Comparison of ENCODE assay signal across 4 cellular contexts in the genomic region with DNA sequence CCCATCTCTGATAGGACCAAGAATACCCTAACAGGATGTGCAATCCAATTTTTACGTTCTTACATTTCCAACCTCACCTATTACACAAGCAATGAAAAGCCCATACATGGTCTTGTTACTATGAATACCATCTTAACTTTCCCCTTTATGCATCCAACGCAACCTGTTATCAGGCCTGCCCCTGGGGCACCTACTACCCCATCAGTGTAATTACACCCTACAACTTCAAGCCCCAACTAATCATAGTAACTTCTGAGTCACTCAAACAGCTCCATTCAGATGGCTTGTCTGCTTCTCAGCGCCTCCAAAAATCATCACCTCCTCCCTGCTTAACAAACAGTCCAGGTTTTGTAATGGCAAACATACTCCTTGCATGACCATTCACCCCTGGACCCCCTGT. TPM values are rescaled to one million over a fixed set of nuclear protein-coding genes. Genes with fewer than 3 reads are reported as not detected.
"Had no signal": no experiment of that assay in that cellular context is flagged by ENCODE, and none has a peak within 500 bp of the region (broad histone marks: within the 10 kb centered on the region; RNA-seq: fewer than 3 reads in every experiment).

No MANE protein-coding gene starts in this region.

RNA-seq across cellular contexts. Expression of a gene that starts 48.9 kb away (rescaled TPM):
- total RNA-seq: ascending aorta, IMR-90, MCF 10A, Peyer's patch had no signal
- polyA plus RNA-seq: IMR-90 had no signal
